In genomic region chr11:11621881-11622706, GRCh38 we compare ENCODE assay signal across 1 cellular context.
TF ChIP-seq lines count a peak whose summit lies in the region.

Gene GALNT18 (minus strand): TSS chr11:11622005.

TF ChIP-seq in HCT116, 20 proteins besides CTCF, POLR2A, EP300 and RAD21 (continued from another document):
- TF ChIP-seq ELF1 (IDR thresholded peaks at IDR 0.05; ENCODE audit: borderline replicate concordance, low read depth) (no peak), EGR1 (IDR thresholded peaks at IDR 0.05; ENCODE audit: low read depth) (peak; percentile 60)
